ENCODE assay signal across 1 cellular context in genomic region chr7:155729847-155730246, GRCh38.
TF ChIP-seq lines count a peak whose summit lies in the region.

No MANE protein-coding gene starts in this region.

TF ChIP-seq in WTC11, 78 proteins besides CTCF, POLR2A, EP300 and RAD21 (continued from another document):
- TF ChIP-seq, protein P1, sequence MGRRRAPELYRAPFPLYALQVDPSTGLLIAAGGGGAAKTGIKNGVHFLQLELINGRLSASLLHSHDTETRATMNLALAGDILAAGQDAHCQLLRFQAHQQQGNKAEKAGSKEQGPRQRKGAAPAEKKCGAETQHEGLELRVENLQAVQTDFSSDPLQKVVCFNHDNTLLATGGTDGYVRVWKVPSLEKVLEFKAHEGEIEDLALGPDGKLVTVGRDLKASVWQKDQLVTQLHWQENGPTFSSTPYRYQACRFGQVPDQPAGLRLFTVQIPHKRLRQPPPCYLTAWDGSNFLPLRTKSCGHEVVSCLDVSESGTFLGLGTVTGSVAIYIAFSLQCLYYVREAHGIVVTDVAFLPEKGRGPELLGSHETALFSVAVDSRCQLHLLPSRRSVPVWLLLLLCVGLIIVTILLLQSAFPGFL (CRISPR knock-in tag; IDR thresholded peaks at IDR 0.05; ENCODE audit: borderline replicate concordance): no peak
- TF ChIP-seq OVOL2 (CRISPR knock-in tag; IDR thresholded peaks at IDR 0.05; ENCODE audit: borderline replicate concordance): no peak
